ENCODE assay signal across 24 cellular contexts in genomic region chr11:73401217-73401923, GRCh38. TPM values are rescaled to one million over a fixed set of nuclear protein-coding genes. Genes with fewer than 3 reads are reported as not detected.
DNase-seq lines count a peak whose midpoint lies in the region; ATAC-seq and TF ChIP-seq lines count a peak whose summit lies in the region.
"Had no signal": no experiment of that assay in that cellular context is flagged by ENCODE, and none has a peak within 500 bp of the region (broad histone marks: within the 10 kb centered on the region; RNA-seq: fewer than 3 reads in every experiment).

No MANE protein-coding gene starts in this region.

- H3K79me2 ChIP-seq in OCI-LY3 (ENCODE audit: low read length) (no peaks in the 10 kb centered on the region), PC-3 (ENCODE audit: low read length) (no peaks in the 10 kb centered on the region)

- H3K9me3 Mint-ChIP-seq in activated T-cell treated with anti-CD3 and anti-CD28 coated beads, Interleukin-2, amount 50 U/mL, for 24 hours, result no peaks in the 10 kb centered on the region
- no peaks in the 10 kb centered on the region for H3K9me3 Mint-ChIP-seq in activated T-cell treated with anti-CD3 and anti-CD28 coated beads, Interleukin-2, amount 50 U/mL, for 72 hours
- H3K9me3 Mint-ChIP-seq in stimulated activated memory B cell treated with anti-CD40 and anti-IgM and Interleukin-4, amounts not matched to agents 10 μg/mL and 1 μg/mL and 100 μg/mL, for 72 hours, result no peaks in the 10 kb centered on the region

- no peaks in the 10 kb centered on the region for H3K9me2 ChIP-seq in PC-3 (replicated peaks; ENCODE audit: low read length)

- H3K4me1 ChIP-seq in OCI-LY3 (ENCODE audit: low read length), result peaks cover 6% of the 10 kb centered on the region
- no peaks in the 10 kb centered on the region for H3K4me1 ChIP-seq in PC-3 (ENCODE audit: insufficient read depth, low read length)

- H3K27ac ChIP-seq in OCI-LY3 (ENCODE audit: low read length) (peak overlapping the region; percentile 21; the same call in 1 of the 2 replicates), PC-3 (ENCODE audit: low read length) (no peak overlapping the region)
- H3K27ac ChIP-seq: BLaER1 treated with 17β-estradiol and CSF1 and Interleukin-3, amounts not matched to agents 10 nM and 100 nM; esophagus muscularis mucosa; ovary; tibial artery had no signal

- H3K27me3 Mint-ChIP-seq in activated T-cell treated with anti-CD3 and anti-CD28 coated beads, Interleukin-2, amount 50 U/mL, for 24 hours, result no peaks in the 10 kb centered on the region
- no peaks in the 10 kb centered on the region for H3K27me3 Mint-ChIP-seq in activated T-cell treated with anti-CD3 and anti-CD28 coated beads, Interleukin-2, amount 50 U/mL, for 72 hours (ENCODE audit: low read depth)
- no peaks in the 10 kb centered on the region for H3K27me3 Mint-ChIP-seq in stimulated activated memory B cell treated with anti-CD40 and anti-IgM and Interleukin-4, amounts not matched to agents 10 μg/mL and 1 μg/mL and 100 μg/mL, for 72 hours

- no peaks in the 10 kb centered on the region for H3K4me1 Mint-ChIP-seq in activated T-cell treated with anti-CD3 and anti-CD28 coated beads, Interleukin-2, amount 50 U/mL, for 24 hours (ENCODE audit: low read depth)
- H3K4me1 Mint-ChIP-seq in activated T-cell treated with anti-CD3 and anti-CD28 coated beads, Interleukin-2, amount 50 U/mL, for 72 hours (ENCODE audit: low read depth), result no peaks in the 10 kb centered on the region
- H3K4me1 Mint-ChIP-seq in stimulated activated memory B cell treated with anti-CD40 and anti-IgM and Interleukin-4, amounts not matched to agents 10 μg/mL and 1 μg/mL and 100 μg/mL, for 72 hours, result peaks cover 23% of the 10 kb centered on the region

- no peaks in the 10 kb centered on the region for H4K20me1 ChIP-seq in OCI-LY3 (ENCODE audit: insufficient read depth, low read length)
- no peaks in the 10 kb centered on the region for H4K20me1 ChIP-seq in PC-3 (ENCODE audit: low read length)

- intact Hi-C loops in PC-3 (cut with micrococcal nuclease), result no loop called here

- no peak overlapping the region for H3K4me3 ChIP-seq in OCI-LY3 (ENCODE audit: low read length)
- H3K4me3 ChIP-seq in fibroblast of villous mesenchyme (ENCODE audit: low read depth, low read length), result no peak overlapping the region
- H3K4me3 ChIP-seq in PC-3 (ENCODE audit: low read length), result no peak overlapping the region
- H3K4me3 ChIP-seq: BLaER1 treated with 17β-estradiol and CSF1 and Interleukin-3, amounts not matched to agents 10 nM and 100 nM; esophagus muscularis mucosa; K562; ovary; tibial artery had no signal

- DNase-seq in activated T-cell treated with anti-CD3 and anti-CD28 coated beads, Interleukin-2, amount 50 U/mL, for 24 hours, result peak; percentile 27
- DNase-seq in activated T-cell treated with anti-CD3 and anti-CD28 coated beads, Interleukin-2, amount 50 U/mL, for 72 hours, result no peak
- DNase-seq in fibroblast of villous mesenchyme (ENCODE audit: low read depth) (peak; percentile 37), PC-3 (no peak), RPMI8226 (no peak)
- DNase-seq in activated CD4-positive, CD25-positive, alpha-beta regulatory T cell treated with anti-CD3 and anti-CD28 coated beads, Interleukin-2, amount 50 U/mL, for 72 hours, result no peak
- DNase-seq: 8988T; activated CD4-positive, alpha-beta T cell treated with anti-CD3 and anti-CD28 coated beads for 4 hours; activated naive CD4-positive, alpha-beta T cell; anterior cingulate cortex; GDM1; glutamatergic neuron; left ventricle myocardium superior; NCI-H1092; NCI-H2081; NCI-H510A treated with DMSO at 0.1 percent for 48 hours had no signal

- H3F3A ChIP-seq in PC-3 (ENCODE audit: low read length, unreplicated experiment), result no peaks in the 10 kb centered on the region

- POLR2A ChIA-PET in PC-3 (lab: Charles Lee; ENCODE audit: unreplicated experiment), result interaction anchor here (0.5 kb wide), 1 partner anchor 178 kb away, joined by 3 read pairs; no protein-coding TSS in a partner anchor

- TF ChIP-seq CTCF in OCI-LY3 (IDR thresholded peaks at IDR 0.05; ENCODE audit: low read depth, low read length), result no peak
- TF ChIP-seq CTCF in fibroblast of villous mesenchyme (IDR thresholded peaks at IDR 0.05; ENCODE audit: insufficient read depth, low read depth, low read length), result no peak
- no peak for TF ChIP-seq CTCF in PC-3 (conservative IDR thresholded peaks at IDR 0.05; ENCODE audit: low read depth, low read length)

- H3K9ac ChIP-seq in OCI-LY3 (ENCODE audit: low read length) (no peak overlapping the region), PC-3 (ENCODE audit: low read length) (no peak overlapping the region)

- no peaks in the 10 kb centered on the region for H3K9me3 ChIP-seq in OCI-LY3 (ENCODE audit: insufficient read depth, low read length)
- no peaks in the 10 kb centered on the region for H3K9me3 ChIP-seq in PC-3 (ENCODE audit: low read length)
- H3K9me3 ChIP-seq: BLaER1 treated with 17β-estradiol and CSF1 and Interleukin-3, amounts not matched to agents 10 nM and 100 nM; esophagus muscularis mucosa; ovary; tibial artery had no signal

- CTCF ChIA-PET in PC-3 (lab: Charles Lee), result no interaction called here

- BruUV-seq in PC-3 (replicated peaks; lab: Mats Ljungman, UMichigan), result no TSS peak

- ATAC-seq in activated T-cell treated with anti-CD3 and anti-CD28 coated beads, Interleukin-2, amount 50 U/mL, for 72 hours (replicated peaks in 1 of 2), result no peak
- ATAC-seq in stimulated activated memory B cell treated with anti-CD40 and anti-IgM and Interleukin-4, amounts not matched to agents 10 μg/mL and 1 μg/mL and 100 μg/mL, for 72 hours, result no peak
- ATAC-seq in PC-3, result no peak
- ATAC-seq: K562, left ventricle myocardium superior, right cardiac atrium had no signal

- H3K4me3 Mint-ChIP-seq in activated T-cell treated with anti-CD3 and anti-CD28 coated beads, Interleukin-2, amount 50 U/mL, for 24 hours, result no peak overlapping the region
- H3K4me3 Mint-ChIP-seq in activated T-cell treated with anti-CD3 and anti-CD28 coated beads, Interleukin-2, amount 50 U/mL, for 72 hours, result no peak overlapping the region
- no peak overlapping the region for H3K4me3 Mint-ChIP-seq in stimulated activated memory B cell treated with anti-CD40 and anti-IgM and Interleukin-4, amounts not matched to agents 10 μg/mL and 1 μg/mL and 100 μg/mL, for 72 hours

- H3K4me2 ChIP-seq in OCI-LY3 (ENCODE audit: low read length) (no peak overlapping the region), PC-3 (ENCODE audit: low read length) (no peak overlapping the region)
- H3K4me2 ChIP-seq: BLaER1 treated with 17β-estradiol and CSF1 and Interleukin-3, amounts not matched to agents 10 nM and 100 nM had no signal

- H3K36me3 ChIP-seq in OCI-LY3 (replicated peaks; ENCODE audit: low read depth, low read length) (peaks cover 21% of the 10 kb centered on the region), PC-3 (ENCODE audit: low read depth, low read length) (peaks cover under 1% of the 10 kb centered on the region; the same call in 1 of the 2 replicates)
- H3K36me3 ChIP-seq: ovary had no signal

- H3K36me3 Mint-ChIP-seq in activated T-cell treated with anti-CD3 and anti-CD28 coated beads, Interleukin-2, amount 50 U/mL, for 24 hours (ENCODE audit: low read depth), result peaks cover 55% of the 10 kb centered on the region
- peaks cover 0 to 4% of the 10 kb centered on the region in 2 donors for H3K36me3 Mint-ChIP-seq in activated T-cell treated with anti-CD3 and anti-CD28 coated beads, Interleukin-2, amount 50 U/mL, for 72 hours (ENCODE audit: insufficient read depth in 2 of 2)
- peaks cover 43% of the 10 kb centered on the region for H3K36me3 Mint-ChIP-seq in stimulated activated memory B cell treated with anti-CD40 and anti-IgM and Interleukin-4, amounts not matched to agents 10 μg/mL and 1 μg/mL and 100 μg/mL, for 72 hours

- H2AFZ ChIP-seq in OCI-LY3 (ENCODE audit: low read depth, low read length) (no peak overlapping the region), PC-3 (ENCODE audit: low read length) (no peak overlapping the region)

- H3K27me3 ChIP-seq in OCI-LY3 (ENCODE audit: low read depth, low read length) (no peaks in the 10 kb centered on the region), PC-3 (ENCODE audit: low read length) (no peaks in the 10 kb centered on the region)
- H3K27me3 ChIP-seq: BLaER1 treated with 17β-estradiol and CSF1 and Interleukin-3, amounts not matched to agents 10 nM and 100 nM; esophagus muscularis mucosa; ovary; tibial artery had no signal

- peak overlapping the region; percentile 61 for H3K27ac Mint-ChIP-seq in activated T-cell treated with anti-CD3 and anti-CD28 coated beads, Interleukin-2, amount 50 U/mL, for 24 hours
- no peak overlapping the region for H3K27ac Mint-ChIP-seq in activated T-cell treated with anti-CD3 and anti-CD28 coated beads, Interleukin-2, amount 50 U/mL, for 72 hours
- peak overlapping the region; percentile 69 for H3K27ac Mint-ChIP-seq in stimulated activated memory B cell treated with anti-CD40 and anti-IgM and Interleukin-4, amounts not matched to agents 10 μg/mL and 1 μg/mL and 100 μg/mL, for 72 hours

RNA-seq across cellular contexts. Expression of gene RELT, which starts 25.2 kb away (rescaled TPM):
- total RNA-seq in activated T-cell treated with anti-CD3 and anti-CD28 coated beads, Interleukin-2, amount 50 U/mL, for 72 hours, result 10 to 100 TPM; 17.3 to 19.6 TPM
- 3.5 and 4.2 TPM in 2 replicates for total RNA-seq in fibroblast of villous mesenchyme
- 24.5 and 34.0 TPM in 2 replicates for total RNA-seq in PC-3 (2014; rRNA removed)

Comparison
In these comparisons a context has a peak if more than half of its experiments do, and no peak if none do; other contexts are left out.
1. DNase-seq: peak in activated T-cell treated with anti-CD3 and anti-CD28 coated beads, Interleukin-2, amount 50 U/mL, for 24 hours (single experiment) and fibroblast of villous mesenchyme (single experiment); none in activated T-cell treated with anti-CD3 and anti-CD28 coated beads, Interleukin-2, amount 50 U/mL, for 72 hours (0 of 2), activated CD4-positive, CD25-positive, alpha-beta regulatory T cell treated with anti-CD3 and anti-CD28 coated beads, Interleukin-2, amount 50 U/mL, for 72 hours (single experiment), PC-3 (single experiment) and RPMI8226 (single experiment).